In the genomic region with DNA sequence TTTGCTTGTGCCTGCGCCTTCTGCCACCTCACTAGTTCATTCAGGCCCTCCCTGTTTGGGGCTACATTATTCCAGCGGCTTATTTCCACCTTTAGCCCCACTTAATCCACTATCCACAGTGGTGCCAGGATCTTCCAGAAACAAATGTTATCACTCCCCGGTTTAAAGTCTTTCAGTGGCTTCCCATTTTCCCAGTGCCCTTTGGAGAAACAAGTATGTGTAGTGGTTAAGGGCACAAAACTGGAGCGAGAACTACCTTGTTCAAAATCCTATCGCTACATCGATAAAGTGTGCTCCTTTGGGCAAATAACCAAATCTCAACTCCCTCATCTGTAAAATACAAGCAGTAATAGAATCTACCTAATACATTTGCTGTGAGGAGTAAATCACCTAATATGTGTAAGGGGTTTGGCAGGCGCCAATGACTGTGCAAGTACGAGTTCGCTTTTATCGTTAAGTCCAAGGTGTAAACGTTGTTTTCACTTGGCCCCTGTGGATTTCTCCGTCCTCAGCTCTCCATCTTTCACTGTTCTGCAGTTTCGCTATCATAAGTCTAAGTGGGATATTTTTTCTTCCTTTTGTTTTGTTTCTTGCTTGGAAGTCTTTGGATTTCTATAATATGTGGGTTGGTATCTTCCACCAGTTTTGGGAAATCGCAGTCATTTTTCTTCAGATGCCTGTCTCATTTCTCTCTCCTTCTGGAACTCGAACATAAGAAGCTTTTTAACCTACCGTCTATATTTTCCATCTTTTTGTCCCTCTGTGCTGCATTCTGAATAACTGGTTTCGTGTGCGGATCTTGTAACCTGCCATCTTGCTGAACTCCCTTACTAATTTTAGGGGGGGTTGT, we compare ENCODE assay signal across 8 cellular contexts. TPM values are rescaled to one million over a fixed set of nuclear protein-coding genes. Genes with fewer than 3 reads are reported as not detected.
DNase-seq lines count a peak whose midpoint lies in the region; ATAC-seq, FAIRE-seq and TF ChIP-seq lines count a peak whose summit lies in the region.

No MANE protein-coding gene starts in this region.

- intact Hi-C loops in gastrocnemius medialis (cut with DNase I; ENCODE audit: low total_unique reads) = loop anchor here (2.0 kb wide), 1 partner anchor 19 kb away; no protein-coding TSS in a partner anchor

- no peak for DNase-seq in SJSA1 (ENCODE audit: low read depth in 1 of 2, low spot score in 2 of 2)
- no peak for DNase-seq in fibroblast of pulmonary artery (ENCODE audit: low read depth)
- DNase-seq in gastrocnemius medialis = no peak
- no peak for DNase-seq in RCC 7860 (ENCODE audit: low spot score)
- no peak for DNase-seq in HCEC 1CT
- no peak for DNase-seq in NCI-H2227 treated with DMSO at 0.1 percent for 48 hours (lab: John Stamatoyannopoulos, UW)
- no peak for DNase-seq in activated gamma-delta T cell treated with Interleukin-2 at 50 U/mL for 16 hours

- H3K36me3 ChIP-seq in SJSA1 (peaks cover 26% of the 10 kb centered on the region), gastrocnemius medialis (peaks cover 0 to 12% of the 10 kb centered on the region in 2 donors)

- H3K4me1 ChIP-seq in SJSA1 (replicated peaks) = peaks cover 8% of the 10 kb centered on the region; the same call in 1 of the 2 replicates
- H3K4me1 ChIP-seq in gastrocnemius medialis = peaks cover 11 to 14% of the 10 kb centered on the region in 2 donors

- H3K4me3 ChIP-seq in SJSA1 (peak overlapping the region; percentile 99), fibroblast of pulmonary artery (replicated peaks; ENCODE audit: low read depth, low read length) (peak overlapping the region; percentile 79), gastrocnemius medialis (peak overlapping the region; percentile 62 to 96 (median 70))

- no peak for TF ChIP-seq POLR2A in gastrocnemius medialis (IDR thresholded peaks at IDR 0.05)

- no peaks in the 10 kb centered on the region for H3K27me3 ChIP-seq in SJSA1 (replicated peaks)
- no peaks in the 10 kb centered on the region for H3K27me3 ChIP-seq in gastrocnemius medialis

- TF ChIP-seq CTCF in fibroblast of pulmonary artery (IDR thresholded peaks at IDR 0.05; ENCODE audit: low read length, missing control alignments) (no peak), gastrocnemius medialis (IDR thresholded peaks at IDR 0.05 in 4 of 5, conservative IDR thresholded peaks at IDR 0.05 in 1 of 5) (no peak)

- no peaks in the 10 kb centered on the region for H3K9me3 ChIP-seq in SJSA1 (replicated peaks)
- no peaks in the 10 kb centered on the region for H3K9me3 ChIP-seq in gastrocnemius medialis

- peak overlapping the region; percentile 79 for H3K27ac ChIP-seq in SJSA1
- peak overlapping the region; percentile 86 to 96 (median 91) for H3K27ac ChIP-seq in gastrocnemius medialis

- in situ Hi-C loops in gastrocnemius medialis (cut with MboI; ENCODE audit: low sequenced_read_pairs in 4 of 4) = no loop called here

- ATAC-seq in GM21447 (IDR thresholded peaks at IDR 0.05; ENCODE audit: unreplicated experiment) (peak; percentile 12), gastrocnemius medialis (no peak)

- no peak for FAIRE-seq in RCC 7860 (lab: Jason Lieb, UNC)

RNA-seq across cellular contexts. Expression of a gene that starts 0.8 kb away (rescaled TPM):
- 83.4 and 112 TPM in 2 replicates for total RNA-seq in SJSA1 (2014; rRNA removed; shearing (Covaris generic))
- total RNA-seq in gastrocnemius medialis = 10 to 100 TPM; 72.1 to 81.0 (median 74.5) TPM

RNA-seq across cellular contexts. Expression of a gene that starts 38.7 kb away (rescaled TPM):
- total RNA-seq in SJSA1 (2014; rRNA removed; shearing (Covaris generic)) = 13.2 and 40.3 TPM in 2 replicates
- total RNA-seq in gastrocnemius medialis = 1 to 10 TPM; 5.2 to 9.2 (median 6.5) TPM

RNA-seq across cellular contexts. Expression of a gene that starts 41.0 kb away (rescaled TPM):
- total RNA-seq in SJSA1 (2014; rRNA removed; shearing (Covaris generic)) = 4.0 and 7.1 TPM in 2 replicates
- total RNA-seq in gastrocnemius medialis = 10 to 100 TPM in 1 of 4 donors, 1 to 10 TPM in 3; 5.3 to 27.1 (median 8.6) TPM

RNA-seq across cellular contexts. Expression of a gene that starts 41.3 kb away (rescaled TPM):
- total RNA-seq in SJSA1 (2014; rRNA removed; shearing (Covaris generic)) = 0.28 and 1.0 TPM in 2 replicates
- 1 to 10 TPM; 1.5 to 4.0 (median 2.3) TPM for total RNA-seq in gastrocnemius medialis
